Comparison of ENCODE assay signal across 20 cellular contexts in genomic region chr21:36282568-36283230, GRCh38. TPM values are rescaled to one million over a fixed set of nuclear protein-coding genes. Genes with fewer than 3 reads are reported as not detected.
DNase-seq lines count a peak whose midpoint lies in the region; ATAC-seq, FAIRE-seq and TF ChIP-seq lines count a peak whose summit lies in the region.
"Had no signal": no experiment of that assay in that cellular context is flagged by ENCODE, and none has a peak within 500 bp of the region (broad histone marks: within the 10 kb centered on the region; RNA-seq: fewer than 3 reads in every experiment).

No MANE protein-coding gene starts in this region.

- no peak for TF ChIP-seq EP300 in A549 (IDR thresholded peaks at IDR 0.05)

- H3K27ac Mint-ChIP-seq in H9 = no peak overlapping the region; a peak in 2 of 7 replicates
- H3K27ac Mint-ChIP-seq: progenitor cell of endocrine pancreas had no signal

- H3K27me3 Mint-ChIP-seq in H9 (ENCODE audit: low read depth) = no peaks in the 10 kb centered on the region
- H3K27me3 Mint-ChIP-seq: progenitor cell of endocrine pancreas had no signal

- no peak overlapping the region for H3K56ac ChIP-seq in H9 (ENCODE audit: insufficient read length, low read depth, low read length)

- no peak overlapping the region for H2AFZ ChIP-seq in H9 (ENCODE audit: low read length)

- no peaks in the 10 kb centered on the region for H3K4me1 Mint-ChIP-seq in H9

- no peaks in the 10 kb centered on the region for H3K27me3 ChIP-seq in H9 (ENCODE audit: insufficient read depth, low read length)
- no peaks in the 10 kb centered on the region for H3K27me3 ChIP-seq in esophagus squamous epithelium
- H3K27me3 ChIP-seq: stomach had no signal

- H3K4me3 ChIP-seq in A549 = no peak overlapping the region
- no peak overlapping the region for H3K4me3 ChIP-seq in esophagus squamous epithelium
- H3K4me3 ChIP-seq: stomach had no signal

- ATAC-seq in A549 (no peak), HG02623 (IDR thresholded peaks at IDR 0.05; ENCODE audit: unreplicated experiment) (no peak), HG03460 (IDR thresholded peaks at IDR 0.05; ENCODE audit: unreplicated experiment) (no peak)
- ATAC-seq: left ventricle myocardium superior had no signal

- no peak overlapping the region for H3K9ac ChIP-seq in H9 (ENCODE audit: extremely low read depth, insufficient read length, low read length)

- peaks cover 0 to 12% (median 0%) of the 10 kb centered on the region in 3 experiments; a peak in 4 of 7 replicates for H3K36me3 Mint-ChIP-seq in H9 (ENCODE audit: insufficient read depth in 1 of 3, low read depth in 3 of 3)

- DNase-seq in A549 (ENCODE audit: low read depth in 1 of 2, low spot score in 1 of 2) = no peak
- no peak for DNase-seq in H9
- DNase-seq in T1000 (lab: John Stamatoyannopoulos, UW) = peak; percentile 29
- DNase-seq in fibroblast of peridontal ligament (ENCODE audit: extremely low read depth) = peak; percentile 51
- no peak for DNase-seq in NCI-H1105 (lab: John Stamatoyannopoulos, UW)
- no peak for DNase-seq in esophagus squamous epithelium (lab: John Stamatoyannopoulos, UW)
- DNase-seq: activated naive CD4-positive, alpha-beta T cell treated with anti-CD3 and anti-CD28 coated beads, Interleukin-2, amount 50 U/mL, for 16 hours; effector CD4-positive, alpha-beta T cell; left ventricle myocardium superior; NCI-H2081 treated with DMSO at 0.1 percent for 48 hours; NCI-H526; RPMI8226; stomach had no signal

- no peak overlapping the region for H2BK15ac ChIP-seq in H9 (ENCODE audit: low read depth, low read length)

- no peak for FAIRE-seq in A549 (lab: Jason Lieb, UNC)
- FAIRE-seq: GM18507, GM19239, urothelium cell line had no signal

- H3K4ac ChIP-seq in H9 (ENCODE audit: low read depth, low read length) = no peak overlapping the region

- no peak overlapping the region for H4K91ac ChIP-seq in H9 (ENCODE audit: insufficient read length, low read depth, low read length)

- H4K8ac ChIP-seq in H9 (replicated peaks; ENCODE audit: insufficient read length, low read depth, low read length) = no peak overlapping the region

- CTCF ChIA-PET in A549 (lab: Yijun Ruan, JAX) = no interaction called here

- H2BK12ac ChIP-seq in H9 (ENCODE audit: insufficient read length, low read depth, low read length) = no peak overlapping the region

- H3K4me3 Mint-ChIP-seq in H9 = no peak overlapping the region

- peaks cover 0 to 76% (median 6%) of the 10 kb centered on the region in 3 donors for H3K36me3 ChIP-seq in esophagus squamous epithelium

- POLR2A ChIA-PET in A549 (lab: Yijun Ruan, JAX) = no interaction called here

- no peak for TF ChIP-seq CTCF in A549 (IDR thresholded peaks at IDR 0.05)
- no peak for TF ChIP-seq CTCF in H9 (conservative IDR thresholded peaks at IDR 0.05)
- TF ChIP-seq CTCF in esophagus squamous epithelium (IDR thresholded peaks at IDR 0.05) = no peak

- H3K23me2 ChIP-seq in H9 (ENCODE audit: insufficient read length, low read depth, low read length, poor library complexity, severe bottlenecking) = no peaks in the 10 kb centered on the region

- H4K5ac ChIP-seq in H9 (ENCODE audit: insufficient read length, low read depth, low read length) = no peak overlapping the region

- H2AK5ac ChIP-seq in H9 (ENCODE audit: insufficient read length, low read length) = no peak overlapping the region

- H3K4me2 ChIP-seq in A549 (no peak overlapping the region), H9 (ENCODE audit: insufficient read depth, insufficient read length, low read length) (no peak overlapping the region)

- H3K9me3 ChIP-seq in A549 (no peaks in the 10 kb centered on the region), H9 (ENCODE audit: control insufficient read depth, low read depth, low read length) (no peaks in the 10 kb centered on the region), esophagus squamous epithelium (no peaks in the 10 kb centered on the region)
- H3K9me3 ChIP-seq: stomach had no signal

- H4K20me1 ChIP-seq in H9 (ENCODE audit: control insufficient read depth, insufficient read depth, insufficient read length) = no peaks in the 10 kb centered on the region

- H3K27ac ChIP-seq in A549 (no peak overlapping the region), H9 (ENCODE audit: insufficient read length, low read depth, low read length) (no peak overlapping the region), esophagus squamous epithelium (no peak overlapping the region)
- H3K27ac ChIP-seq: stomach, VCaP had no signal

- H2BK120ac ChIP-seq in H9 (ENCODE audit: low read depth, low read length, poor library complexity, severe bottlenecking) = peak overlapping the region; percentile 9

- H3K23ac ChIP-seq in H9 (ENCODE audit: insufficient read length, low read depth, low read length) = no peak overlapping the region

- no peaks in the 10 kb centered on the region for H3K4me1 ChIP-seq in A549
- no peaks in the 10 kb centered on the region for H3K4me1 ChIP-seq in H9 (ENCODE audit: insufficient read depth, low read length)
- no peaks in the 10 kb centered on the region for H3K4me1 ChIP-seq in esophagus squamous epithelium
- H3K4me1 ChIP-seq: stomach had no signal

- no peak overlapping the region for H3K14ac ChIP-seq in H9 (ENCODE audit: insufficient read depth, low read length)

- no peaks in the 10 kb centered on the region for H3K79me2 ChIP-seq in H9 (ENCODE audit: insufficient read depth, low read length)

- intact Hi-C loops in esophagus squamous epithelium (cut with DNase I) = no loop called here

- no peak overlapping the region for H2BK5ac ChIP-seq in H9 (ENCODE audit: insufficient read length, low read length)

- H3K18ac ChIP-seq in H9 (ENCODE audit: insufficient read length, low read depth, low read length) = no peak overlapping the region

- TF ChIP-seq POLR2A in A549 (IDR thresholded peaks at IDR 0.05; ENCODE audit: low read length) = no peak
- TF ChIP-seq POLR2A in esophagus squamous epithelium (IDR thresholded peaks at IDR 0.05) = no peak

- no peaks in the 10 kb centered on the region for H3K9me3 Mint-ChIP-seq in H9

- WGBS in A549 (ENCODE audit: missing lambda C conversion rate) = 83% methylated on average over 10 of the region's 10 CpGs
- no CpG with 5 or more reads among the region's 10 CpGs for WGBS in H9 (ENCODE audit: extremely low coverage, insufficient read length, low lambda C conversion rate)
- WGBS in esophagus squamous epithelium, 2 donors = 69 to 75% methylated on average over 10 of the region's 10 CpGs

- no peak overlapping the region for H2BK20ac ChIP-seq in H9 (ENCODE audit: low read depth, low read length, poor library complexity, severe bottlenecking)

- no peak overlapping the region for H3T11ph ChIP-seq in H9 (ENCODE audit: low read length)

- no peak for TF ChIP-seq RAD21 in A549 (conservative IDR thresholded peaks at IDR 0.05 in 1 of 2, IDR thresholded peaks at IDR 0.05 in 1 of 2)

- H3K79me1 ChIP-seq in H9 (ENCODE audit: insufficient read depth, low read depth, low read length, poor library complexity, severe bottlenecking) = no peaks in the 10 kb centered on the region

TF ChIP-seq in A549, 52 proteins besides CTCF, POLR2A, EP300 and RAD21:
- TF ChIP-seq MAFK (IDR thresholded peaks at IDR 0.05; ENCODE audit: partially characterized antibody) = peak; percentile 55
- TF ChIP-seq RARB (CRISPR knock-in tag; IDR thresholded peaks at IDR 0.05) = no peak

RNA-seq across cellular contexts. Expression of gene MORC3, which starts 37.3 kb away (rescaled TPM):
- polyA plus RNA-seq in A549 (2011; rRNA removed) = 15.0 and 21.5 TPM in 2 replicates
- polyA plus RNA-seq in A549 (2012; cell fraction: cytosol; rRNA removed) = 2.9 TPM in 2 replicates
- polyA plus RNA-seq in A549 (2012; cell fraction: nucleus; rRNA removed) = 2.3 and 3.8 TPM in 2 replicates
- 9.7 to 10.7 TPM (median 9.9 TPM) in 3 replicates for polyA plus RNA-seq in A549 (2017; fragmentation: RNase III; extraction: RNeasy Plus Mini Kit Qiagen cat#74134 plus additional on column Dnase treatment)
- polyA minus RNA-seq in A549 (2011; rRNA and poly(A)+ RNA removed) = 6.3 and 9.0 TPM in 2 replicates
- total RNA-seq in H9 (2021) = 17.8 and 18.7 TPM in 2 replicates
- total RNA-seq in esophagus squamous epithelium = 10 to 100 TPM; 31.9 to 50.5 (median 43.1) TPM

Comparison
In these comparisons a context has a peak if more than half of its experiments do, and no peak if none do; other contexts are left out.
1. DNase-seq: peak in T1000 (single experiment) and fibroblast of peridontal ligament (single experiment); none in A549 (0 of 2), H9 (single experiment), NCI-H1105 (single experiment) and esophagus squamous epithelium (single experiment).